In the genomic region with DNA sequence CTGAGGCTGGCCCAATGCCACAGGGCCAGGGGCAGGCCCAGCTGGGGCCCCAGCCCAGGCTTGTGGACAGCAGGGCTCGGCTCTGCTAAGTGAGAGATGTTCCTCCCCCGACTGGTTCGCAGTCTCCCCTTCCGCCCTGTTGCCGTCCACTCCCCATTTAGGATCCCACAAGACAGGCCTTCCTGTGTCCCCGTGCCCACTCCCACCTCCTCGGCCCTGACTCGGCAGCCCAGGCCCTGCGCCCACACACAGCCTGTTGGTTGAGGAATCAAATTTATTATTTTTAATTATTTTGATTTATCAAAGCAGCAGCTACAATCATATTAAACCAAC, we compare ENCODE assay signal across 19 cellular contexts.
"Had no signal": no experiment of that assay in that cellular context is flagged by ENCODE, and none has a peak within 500 bp of the region (broad histone marks: within the 10 kb centered on the region; RNA-seq: fewer than 3 reads in every experiment).

No MANE protein-coding gene starts in this region.

- H3K4me3 ChIP-seq: breast epithelium, SJSA1 had no signal

- H3K36me3 ChIP-seq: breast epithelium, SJSA1 had no signal

- H3K27ac ChIP-seq: breast epithelium, SJSA1 had no signal

- H3K4me1 ChIP-seq: SJSA1 had no signal

- H3K9me3 ChIP-seq: breast epithelium, SJSA1 had no signal

- DNase-seq: activated CD4-positive, alpha-beta T cell treated with anti-CD3 and anti-CD28 coated beads for 4 hours; activated CD8-positive, alpha-beta memory T cell treated with anti-CD3 and anti-CD28 coated beads, Interleukin-2, amount 10 ng/mL, durations not matched to agents 7 days and 5 days; activated CD8-positive, alpha-beta T cell treated with anti-CD3 and anti-CD28 coated beads, Interleukin-2, amount 10 ng/mL, durations not matched to agents 7 days and 5 days; activated effector memory CD4-positive, alpha-beta T cell treated with Interleukin-2 at 50 U/mL for 16 hours; activated naive CD4-positive, alpha-beta T cell; activated T-cell treated with anti-CD3 and anti-CD28 coated beads, Interleukin-2, amount 50 U/mL, for 24 hours; aorta; KG1; NCI-H1048; NCI-H1930; NCI-H2171; NCI-H226; NCI-H526 treated with DMSO at 0.1 percent for 48 hours; NCI-H82; SW 1271 had no signal

- ATAC-seq: activated CD4-positive, CD25-positive, alpha-beta regulatory T cell treated with anti-CD3 and anti-CD28 coated beads, Interleukin-2, amount 50 U/mL, for 24 hours; activated CD8-positive, alpha-beta memory T cell treated with anti-CD3 and anti-CD28 coated beads, Interleukin-2, amount 10 ng/mL, durations not matched to agents 7 days and 5 days; activated CD8-positive, alpha-beta T cell treated with anti-CD3 and anti-CD28 coated beads, Interleukin-2, amount 10 ng/mL, durations not matched to agents 7 days and 5 days; SK-N-SH treated with all-trans-retinoic acid at 6 μM for 48 hours had no signal
